ENCODE assay signal across 26 cellular contexts in the genomic region with DNA sequence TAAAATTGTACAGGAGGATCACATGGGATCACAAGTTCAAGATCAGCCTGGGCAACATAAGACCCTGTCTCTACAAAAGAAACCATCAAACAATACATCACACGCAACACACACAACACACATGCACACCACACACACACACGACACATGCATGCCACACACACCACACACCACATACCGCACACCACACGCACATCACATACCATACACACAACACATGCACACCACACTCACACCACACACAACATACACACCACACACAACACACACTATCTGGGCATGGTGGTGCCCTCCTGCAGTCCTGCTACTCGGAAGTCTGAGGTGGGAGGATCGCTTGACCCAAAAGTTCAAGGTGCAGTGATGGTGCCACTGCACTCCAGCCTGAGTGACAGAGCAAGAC.
A peak's percentile ranks its signal among the peaks of the same experiment; 100 is the strongest.
DNase-seq lines count a peak whose midpoint lies in the region; ATAC-seq, FAIRE-seq and TF ChIP-seq lines count a peak whose summit lies in the region.
"Had no signal": no experiment of that assay in that cellular context is flagged by ENCODE, and none has a peak within 500 bp of the region (broad histone marks: within the 10 kb centered on the region; RNA-seq: fewer than 3 reads in every experiment).

No MANE protein-coding gene starts in this region.

- no peaks in the 10 kb centered on the region for H3F3A ChIP-seq in PC-9 (ENCODE audit: insufficient read depth, low read depth)

- WGBS in K562 (ENCODE audit: insufficient coverage, low coverage, missing lambda C conversion rate): 52% methylated on average over 5 of the region's 6 CpGs
- WGBS in trophoblast cell (ENCODE audit: extremely low coverage, insufficient coverage, insufficient read length): no CpG with 5 or more reads among the region's 6 CpGs

- peak overlapping the region; percentile 0 for H3K27ac Mint-ChIP-seq in activated CD8-positive, alpha-beta memory T cell treated with anti-CD3 and anti-CD28 coated beads, Interleukin-2, amount 10 ng/mL, durations not matched to agents 7 days and 5 days

- no peak overlapping the region for H4K12ac ChIP-seq in trophoblast cell (ENCODE audit: low read depth, low read length)

- H3K27ac ChIP-seq in K562 (ENCODE audit: extremely low read depth, low read depth, low read length) (no peak overlapping the region), trophoblast cell (ENCODE audit: low read depth, low read length) (no peak overlapping the region), PC-9 (no peak overlapping the region)
- H3K27ac ChIP-seq: 22Rv1, SJCRH30 had no signal

- H3K79me2 ChIP-seq in K562 (ENCODE audit: control insufficient read depth, insufficient read depth, low read length): no peaks in the 10 kb centered on the region
- H3K79me2 ChIP-seq in trophoblast cell (ENCODE audit: control insufficient read depth, insufficient read depth, low read length, poor library complexity): no peaks in the 10 kb centered on the region
- no peaks in the 10 kb centered on the region for H3K79me2 ChIP-seq in PC-9 (ENCODE audit: low read depth)

- peaks cover 1% of the 10 kb centered on the region for H3K36me3 Mint-ChIP-seq in activated CD8-positive, alpha-beta memory T cell treated with anti-CD3 and anti-CD28 coated beads, Interleukin-2, amount 10 ng/mL, durations not matched to agents 7 days and 5 days
- H3K36me3 Mint-ChIP-seq: CD14-positive monocyte had no signal

- POLR2A ChIA-PET in K562 (lab: Yijun Ruan, JAX): interaction anchor here (1.0 kb wide), 1 partner anchor 22 kb away, joined by 3 read pairs; no protein-coding TSS in a partner anchor
- POLR2A ChIA-PET in PC-9 (lab: Charles Lee; ENCODE audit: unreplicated experiment): no interaction called here

- H4K8ac ChIP-seq in trophoblast cell (ENCODE audit: low read depth, low read length): no peak overlapping the region

- H3K9me2 ChIP-seq in PC-9 (ENCODE audit: insufficient read depth): no peaks in the 10 kb centered on the region

- peaks cover 4% of the 10 kb centered on the region for H3K9me3 Mint-ChIP-seq in activated CD8-positive, alpha-beta memory T cell treated with anti-CD3 and anti-CD28 coated beads, Interleukin-2, amount 10 ng/mL, durations not matched to agents 7 days and 5 days (ENCODE audit: low read depth)
- H3K9me3 Mint-ChIP-seq: CD8-positive, alpha-beta memory T cell had no signal

- no peak overlapping the region for H4K91ac ChIP-seq in trophoblast cell (ENCODE audit: low read depth, low read length)

- no peak for TF ChIP-seq CTCF in K562 (IDR thresholded peaks at IDR 0.05 in 2 of 3, conservative IDR thresholded peaks at IDR 0.05 in 1 of 3; ENCODE audit: insufficient read depth in 2 of 3, low read depth in 1 of 3, low read length in 3 of 3)
- TF ChIP-seq CTCF in PC-9 (conservative IDR thresholded peaks at IDR 0.05): no peak

- no peak for TF ChIP-seq RAD21 in K562 (CRISPR knock-in tag; conservative IDR thresholded peaks at IDR 0.05 in 1 of 2, IDR thresholded peaks at IDR 0.05 in 1 of 2)

- peaks cover 7% of the 10 kb centered on the region for H3K4me1 Mint-ChIP-seq in activated CD8-positive, alpha-beta memory T cell treated with anti-CD3 and anti-CD28 coated beads, Interleukin-2, amount 10 ng/mL, durations not matched to agents 7 days and 5 days

- no peak overlapping the region for H3K4me2 ChIP-seq in K562 (ENCODE audit: insufficient read depth, low read length)
- no peak overlapping the region for H3K4me2 ChIP-seq in trophoblast cell (ENCODE audit: low read length)
- no peak overlapping the region for H3K4me2 ChIP-seq in PC-9

- H3K9me3 ChIP-seq in K562 (replicated peaks; ENCODE audit: control insufficient read depth, insufficient read depth, low read depth, low read length) (no peaks in the 10 kb centered on the region), trophoblast cell (ENCODE audit: insufficient read depth, low read depth, low read length) (peaks cover 2% of the 10 kb centered on the region), PC-9 (ENCODE audit: insufficient read depth, low read depth) (no peaks in the 10 kb centered on the region)
- H3K9me3 ChIP-seq: BE2C, SJCRH30 had no signal

- no peak for TF ChIP-seq POLR2A in K562 (conservative IDR thresholded peaks at IDR 0.05)

- peak overlapping the region; percentile 15 for H3K23ac ChIP-seq in trophoblast cell (ENCODE audit: low read length)

- H3K14ac ChIP-seq in trophoblast cell (ENCODE audit: low read length): no peak overlapping the region

- H3K9ac ChIP-seq in K562 (ENCODE audit: insufficient read depth in 1 of 2, low read depth in 2 of 2, low read length in 2 of 2) (no peak overlapping the region), trophoblast cell (ENCODE audit: low read length) (no peak overlapping the region)

- no peak overlapping the region for H2BK5ac ChIP-seq in trophoblast cell (ENCODE audit: low read depth, low read length, poor library complexity)

- H3K79me1 ChIP-seq in trophoblast cell (ENCODE audit: low read length): no peaks in the 10 kb centered on the region

- no peak for DNase-seq in activated CD8-positive, alpha-beta memory T cell treated with anti-CD3 and anti-CD28 coated beads, Interleukin-2, amount 10 ng/mL, durations not matched to agents 7 days and 5 days
- no peak for DNase-seq in activated CD8-positive, alpha-beta memory T cell treated with anti-CD3 and anti-CD28 coated beads, Interleukin-2, amount 50 U/mL, for 4 hours
- DNase-seq in K562 (ENCODE audit: extremely low read depth in 1 of 4, low spot score in 3 of 4) (no peak), trophoblast cell (no peak), HUDEP-2 (lab: John Stamatoyannopoulos, UW; ENCODE audit: unreplicated experiment in 76 of 76) (no peak), PC-9 (no peak), AML-193 (lab: John Stamatoyannopoulos, UW) (no peak)
- DNase-seq: BE2C; CD8-positive, alpha-beta memory T cell; DMS153; DND-41; Kasumi-1; NCI-H1105 treated with DMSO at 0.1 percent for 48 hours; NCI-H146; NCI-H1930; NCI-H2107; NCI-H446; NCI-H524 treated with DMSO at 0.1 percent for 48 hours; NCI-H774 had no signal

- H3K18ac ChIP-seq in trophoblast cell (ENCODE audit: low read length): no peak overlapping the region

- BruUV-seq in K562 (replicated peaks; lab: Mats Ljungman, UMichigan) (no TSS peak), PC-9 (replicated peaks; lab: Mats Ljungman, UMichigan) (no TSS peak)

- H3K27me3 ChIP-seq in K562 (ENCODE audit: control insufficient read depth in 2 of 2, insufficient read depth in 2 of 2, low read length in 2 of 2): no peaks in the 10 kb centered on the region
- H3K27me3 ChIP-seq in trophoblast cell (ENCODE audit: insufficient read depth, low read length): no peaks in the 10 kb centered on the region
- 0 out of 2 replicates have a peak, but pooled peaks cover 21% of the 10 kb centered on the region for H3K27me3 ChIP-seq in PC-9 (ENCODE audit: insufficient read depth, low read depth)
- H3K27me3 ChIP-seq: BE2C had no signal

- no peak overlapping the region for H2BK120ac ChIP-seq in trophoblast cell (ENCODE audit: insufficient read depth, low read length, poor library complexity)

- in situ Hi-C loops in K562 (cut with MboI): no loop called here

- no peaks in the 10 kb centered on the region for H4K20me1 ChIP-seq in K562 (replicated peaks; ENCODE audit: control insufficient read depth, insufficient read depth, low read length)
- no peaks in the 10 kb centered on the region for H4K20me1 ChIP-seq in PC-9 (ENCODE audit: insufficient read depth)

- H3K4ac ChIP-seq in trophoblast cell (ENCODE audit: low read depth, low read length): no peak overlapping the region

- peaks cover 6% of the 10 kb centered on the region for H3K27me3 Mint-ChIP-seq in activated CD8-positive, alpha-beta memory T cell treated with anti-CD3 and anti-CD28 coated beads, Interleukin-2, amount 10 ng/mL, durations not matched to agents 7 days and 5 days

- no peak overlapping the region for H3K4me3 Mint-ChIP-seq in activated CD8-positive, alpha-beta memory T cell treated with anti-CD3 and anti-CD28 coated beads, Interleukin-2, amount 10 ng/mL, durations not matched to agents 7 days and 5 days
- H3K4me3 Mint-ChIP-seq: CD14-positive monocyte; CD8-positive, alpha-beta memory T cell had no signal

- intact Hi-C loops in K562 (cut with micrococcal nuclease): no loop called here
- intact Hi-C loops in PC-9 (cut with micrococcal nuclease; ENCODE audit: unreplicated experiment): no loop called here

- H2AFZ ChIP-seq in K562 (ENCODE audit: low read depth, low read length) (no peak overlapping the region), trophoblast cell (ENCODE audit: insufficient read depth, low read length, poor library complexity) (no peak overlapping the region), PC-9 (no peak overlapping the region)

- H3K4me3 ChIP-seq in K562 (no peak overlapping the region), trophoblast cell (ENCODE audit: low read depth, low read length) (peak overlapping the region; percentile 3), PC-9 (no peak overlapping the region)
- H3K4me3 ChIP-seq: SJCRH30 had no signal

- H3K4me1 ChIP-seq in K562 (replicated peaks in 1 of 2; ENCODE audit: control insufficient read depth in 2 of 2, insufficient read depth in 2 of 2, low read length in 2 of 2) (peaks cover 23 to 43% of the 10 kb centered on the region in 2 experiments), trophoblast cell (ENCODE audit: control insufficient read depth in 1 of 2, insufficient read depth in 2 of 2, low read length in 2 of 2) (peaks cover under 1 to 3% of the 10 kb centered on the region in 2 experiments), PC-9 (replicated peaks; ENCODE audit: insufficient read depth) (no peaks in the 10 kb centered on the region)

- H3K36me3 ChIP-seq in K562 (ENCODE audit: control insufficient read depth, insufficient read depth, low read length) (no peaks in the 10 kb centered on the region), trophoblast cell (ENCODE audit: control insufficient read depth in 1 of 2, insufficient read depth in 2 of 2, low read length in 2 of 2) (no peaks in the 10 kb centered on the region), PC-9 (ENCODE audit: low read depth) (no peaks in the 10 kb centered on the region)
- H3K36me3 ChIP-seq: BE2C, SJCRH30 had no signal

- H2BK12ac ChIP-seq in trophoblast cell (ENCODE audit: low read length): no peak overlapping the region

- no peak overlapping the region for H2AK5ac ChIP-seq in trophoblast cell (ENCODE audit: low read length)

- no peak for TF ChIP-seq EP300 in K562 (IDR thresholded peaks at IDR 0.05; ENCODE audit: low read length)

- H3K9me1 ChIP-seq in K562 (ENCODE audit: control insufficient read depth, insufficient read depth, low read length): no peaks in the 10 kb centered on the region

- FAIRE-seq in K562 (lab: Jason Lieb, UNC): peak; percentile 77
- FAIRE-seq: GM19239, H54 had no signal

- no peak for ATAC-seq in activated CD8-positive, alpha-beta memory T cell treated with anti-CD3 and anti-CD28 coated beads, Interleukin-2, amount 10 ng/mL, durations not matched to agents 7 days and 5 days
- ATAC-seq in K562: no peak
- ATAC-seq: Right ventricle myocardium inferior, SK-N-SH treated with all-trans-retinoic acid at 6 μM for 48 hours had no signal

- CTCF ChIA-PET in activated CD8-positive, alpha-beta memory T cell treated with anti-CD3 and anti-CD28 coated beads, Interleukin-2, amount 10 ng/mL, durations not matched to agents 7 days and 5 days (lab: Charles Lee): interaction anchor here (1.3 to 1.6 kb wide), 2 partner anchors 298 to 676 kb away, joined by 3 to 4 read pairs; no protein-coding TSS in a partner anchor
- CTCF ChIA-PET in K562 (lab: Yijun Ruan, JAX; ENCODE audit: low intra/inter-chr PET ratio) (no interaction called here), PC-9 (lab: Charles Lee) (no interaction called here)
